8 cellular contexts compared by ENCODE assay signal in the genomic region with DNA sequence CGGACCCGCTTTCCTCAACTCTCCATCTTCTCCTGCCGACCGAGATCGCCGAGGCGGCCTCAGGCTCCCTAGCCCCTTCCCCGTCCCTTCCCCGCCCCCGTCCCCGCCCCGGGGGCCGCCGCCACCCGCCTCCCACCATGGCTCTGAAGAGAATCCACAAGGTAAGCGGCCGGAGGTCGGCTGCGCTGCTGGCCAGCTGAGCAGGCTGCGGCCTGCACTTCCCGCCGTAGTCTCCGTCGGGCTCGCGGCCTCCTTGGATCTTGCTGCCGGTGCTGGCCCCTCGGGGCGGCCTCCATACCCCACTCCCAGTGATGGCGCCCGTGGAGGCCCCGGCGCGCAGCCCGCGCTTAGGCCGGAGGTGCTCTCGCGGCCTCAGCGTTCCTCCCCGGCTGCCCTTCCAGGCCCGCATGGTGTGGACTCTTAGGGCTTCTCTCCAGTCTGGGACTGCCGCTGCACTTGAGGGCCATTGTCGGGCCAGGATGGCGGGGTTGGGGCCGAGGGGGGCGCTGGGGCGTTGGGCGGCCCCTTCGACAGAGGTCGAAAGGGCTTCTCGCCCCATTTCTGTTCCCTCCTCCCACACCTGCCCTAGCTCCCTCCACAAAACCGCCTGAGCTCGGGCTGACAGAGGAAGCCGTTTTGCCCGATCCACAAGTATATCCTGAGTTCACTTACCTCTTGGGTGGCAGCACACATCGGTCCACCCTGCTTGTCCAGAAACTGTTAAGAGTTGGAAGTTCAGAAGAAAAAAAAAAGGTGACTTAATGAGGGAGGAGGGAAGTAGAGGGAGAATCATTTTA. TPM values are rescaled to one million over a fixed set of nuclear protein-coding genes. Genes with fewer than 3 reads are reported as not detected.
DNase-seq lines count a peak whose midpoint lies in the region; ATAC-seq and TF ChIP-seq lines count a peak whose summit lies in the region.

No MANE protein-coding gene starts in this region.

- H3K4me1 ChIP-seq in OCI-LY7 (ENCODE audit: insufficient read depth, low read length, poor library complexity, severe bottlenecking) = peaks cover 42% of the 10 kb centered on the region
- H3K4me1 ChIP-seq in heart left ventricle = peaks cover 17 to 54% (median 45%) of the 10 kb centered on the region in 12 donors

- H3K4me3 Mint-ChIP-seq in activated naive CD8-positive, alpha-beta T cell treated with anti-CD3 and anti-CD28 coated beads for 36 hours = peak overlapping the region; percentile 98

- peak overlapping the region; percentile 91 for H3K4me2 ChIP-seq in OCI-LY7 (ENCODE audit: low read length)

- H4K20me1 ChIP-seq in OCI-LY7 (ENCODE audit: insufficient read depth, low read length) = peaks cover 19% of the 10 kb centered on the region; the same call in 1 of the 2 replicates

- TF ChIP-seq POLR2A in heart left ventricle (IDR thresholded peaks at IDR 0.05) = no peak

- H3K9me2 ChIP-seq in OCI-LY7 (ENCODE audit: insufficient read depth, low read length) = no peaks in the 10 kb centered on the region

- no TSS peak for BruUV-seq in OCI-LY7 (replicated peaks; lab: Mats Ljungman, UMichigan)

- H3K4me1 Mint-ChIP-seq in activated naive CD8-positive, alpha-beta T cell treated with anti-CD3 and anti-CD28 coated beads for 36 hours = peaks cover 34% of the 10 kb centered on the region

- no peaks in the 10 kb centered on the region for H3K27me3 ChIP-seq in heart left ventricle

- peaks cover 35% of the 10 kb centered on the region for H3K36me3 ChIP-seq in OCI-LY7 (ENCODE audit: insufficient read depth, low read length)
- peaks cover 0 to 16% (median 0%) of the 10 kb centered on the region in 9 donors for H3K36me3 ChIP-seq in heart left ventricle

- H3K27me3 Mint-ChIP-seq in activated naive CD8-positive, alpha-beta T cell treated with anti-CD3 and anti-CD28 coated beads for 36 hours = no peaks in the 10 kb centered on the region

- DNase-seq in 8988T (peak; percentile 53), OCI-LY7 (ENCODE audit: low spot score) (peak; percentile 71), heart left ventricle (peak in 4 of 5 donors; percentile 47 to 76 (median 58)), pons (ENCODE audit: low spot score) (peak; percentile 20), foreskin melanocyte (no peak)
- DNase-seq in activated naive CD8-positive, alpha-beta T cell treated with anti-CD3 and anti-CD28 coated beads for 36 hours = peak; percentile 68

- intact Hi-C loops in OCI-LY7 (cut with micrococcal nuclease; ENCODE audit: unreplicated experiment) (loop anchor here (1.0 to 10.0 kb wide), 5 partner anchors 13 to 553 kb away; partner anchors contain the start of genes MATR3 and PURA), heart left ventricle (cut with DNase I) (loop anchor here in 2 of 10 donors (2.0 to 5.0 kb wide), 2 partner anchors 43 to 45 kb away; no protein-coding TSS in a partner anchor)

- TF ChIP-seq CTCF in OCI-LY7 (conservative IDR thresholded peaks at IDR 0.05; ENCODE audit: low read length) (peak; percentile 35; the same call in 1 of the 2 replicates), heart left ventricle (IDR thresholded peaks at IDR 0.05) (no peak)

- H3K27ac Mint-ChIP-seq in activated naive CD8-positive, alpha-beta T cell treated with anti-CD3 and anti-CD28 coated beads for 36 hours = peak overlapping the region; percentile 96

- H3K27ac ChIP-seq in OCI-LY7 (ENCODE audit: low read depth, low read length, poor library complexity, severe bottlenecking) = peak overlapping the region; percentile 92
- peak overlapping the region; percentile 89 to 100 (median 98) for H3K27ac ChIP-seq in heart left ventricle

- peaks cover 57% of the 10 kb centered on the region for H3K79me2 ChIP-seq in OCI-LY7 (ENCODE audit: insufficient read depth, low read depth, low read length)

- 1 to 3% (median 1%) methylated on average over 23 to 57 of the region's 57 CpGs for WGBS in heart left ventricle, 4 donors

- CTCF ChIA-PET in OCI-LY7 (lab: Charles Lee; ENCODE audit: unreplicated experiment) = interaction anchor here (0.5 to 1.3 kb wide), 3 partner anchors 8 to 171 kb away, joined by 3 to 4 read pairs (median 3); no protein-coding TSS in a partner anchor

- H3K4me3 ChIP-seq in OCI-LY7 (ENCODE audit: low read depth, low read length, poor library complexity, severe bottlenecking) = peak overlapping the region; percentile 82
- peak overlapping the region; percentile 76 to 100 (median 88) for H3K4me3 ChIP-seq in heart left ventricle

- no peak overlapping the region for H2AFZ ChIP-seq in OCI-LY7 (ENCODE audit: low read length)

- no peaks in the 10 kb centered on the region for H3K9me3 Mint-ChIP-seq in activated naive CD8-positive, alpha-beta T cell treated with anti-CD3 and anti-CD28 coated beads for 36 hours

- peak; percentile 24 for ATAC-seq in GM18511 (IDR thresholded peaks at IDR 0.05; ENCODE audit: unreplicated experiment)
- ATAC-seq in HG03045 (IDR thresholded peaks at IDR 0.05; ENCODE audit: unreplicated experiment) = peak; percentile 18
- peak in 3 of 4 donors; percentile 25 to 55 (median 50) for ATAC-seq in heart left ventricle

- H3K9me3 ChIP-seq in OCI-LY7 (ENCODE audit: low read length) (no peaks in the 10 kb centered on the region), heart left ventricle (no peaks in the 10 kb centered on the region)

- POLR2A ChIA-PET in OCI-LY7 (lab: Charles Lee) = interaction anchor here (0.6 to 2.0 kb wide), 17 partner anchors 9 to 985 kb away, joined by 3 to 13 read pairs (median 4); no protein-coding TSS in a partner anchor

- peaks cover 44% of the 10 kb centered on the region for H3K36me3 Mint-ChIP-seq in activated naive CD8-positive, alpha-beta T cell treated with anti-CD3 and anti-CD28 coated beads for 36 hours

RNA-seq across cellular contexts. Expression of gene UBE2D2, which starts 0.7 kb away (rescaled TPM):
- 102 and 145 TPM in 2 replicates for total RNA-seq in OCI-LY7 (2014; rRNA removed; shearing (Covaris generic))
- total RNA-seq in OCI-LY7 (2022) (239 and 271 TPM in 2 replicates), heart left ventricle (100 to 1,000 TPM in 8 of 9 donors, 10 to 100 TPM in 1; 96.2 to 148 (median 134) TPM)
- 100 to 1,000 TPM; 286 to 297 TPM for total RNA-seq in activated naive CD8-positive, alpha-beta T cell treated with anti-CD3 and anti-CD28 coated beads for 36 hours
- 100 to 1,000 TPM in 1 of 2 donors, 10 to 100 TPM in 1; 84.6 to 122 TPM for polyA plus RNA-seq in heart left ventricle
